ENCODE assay signal across 8 cellular contexts in the genomic region with DNA sequence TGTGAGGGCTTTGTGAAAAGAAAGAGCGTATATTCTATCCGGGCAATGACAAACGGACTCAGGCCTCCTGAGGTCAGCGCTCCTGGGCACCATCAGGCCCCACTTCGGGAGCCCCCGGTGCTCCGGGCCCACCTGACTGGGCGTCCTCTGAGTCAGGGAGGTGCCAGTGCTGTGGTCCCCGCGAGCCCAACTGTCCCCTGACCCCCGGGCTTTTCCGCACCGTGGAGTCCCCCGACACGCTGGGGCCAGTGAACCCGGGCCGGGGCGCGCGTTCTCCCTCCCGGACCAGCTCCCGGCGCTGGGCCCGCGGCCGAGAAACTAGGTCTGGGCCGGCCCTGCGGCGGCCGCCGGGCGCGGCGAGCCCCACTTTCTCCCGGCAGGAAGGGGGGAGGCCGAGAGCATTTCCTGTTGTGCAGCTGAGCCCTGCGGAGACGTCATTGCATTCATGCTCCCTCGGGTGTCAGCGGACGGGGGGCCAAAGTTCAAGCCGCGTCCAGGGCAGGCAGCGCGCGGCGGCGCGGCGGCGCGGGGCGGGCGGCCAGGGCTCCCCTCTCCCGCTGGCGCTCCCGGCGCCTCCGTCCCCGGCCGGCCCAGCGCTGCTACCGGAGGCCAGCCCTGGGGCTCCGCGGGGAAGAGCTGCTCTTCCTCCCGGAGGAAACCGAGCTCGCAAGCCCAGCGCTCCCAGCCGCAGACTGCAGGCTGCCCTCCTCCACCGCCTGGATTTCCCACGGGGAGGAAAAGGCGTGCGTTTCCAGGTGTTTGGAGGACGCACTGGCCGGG.
A peak's percentile ranks its signal among the peaks of the same experiment; 100 is the strongest.
DNase-seq lines count a peak whose midpoint lies in the region; ATAC-seq and TF ChIP-seq lines count a peak whose summit lies in the region.

No MANE protein-coding gene starts in this region.

- TF ChIP-seq POLR2A in GM18505 (IDR thresholded peaks at IDR 0.05; ENCODE audit: borderline replicate concordance, extremely low read depth, insufficient read depth, insufficient read length): peak; percentile 74

- POLR2A ChIA-PET in HEK293T (lab: Yijun Ruan, JAX): interaction anchor here (0.6 kb wide), 1 partner anchor 43 kb away, joined by 3 read pairs; no protein-coding TSS in a partner anchor

- CTCF ChIA-PET in HEK293T (lab: Yijun Ruan, JAX): no interaction called here

- no peaks in the 10 kb centered on the region for H3K9me3 Mint-ChIP-seq in effector memory CD8-positive, alpha-beta T cell

- no peaks in the 10 kb centered on the region for H3K27me3 Mint-ChIP-seq in effector memory CD8-positive, alpha-beta T cell

- peak overlapping the region; percentile 91 to 93 for H3K4me3 Mint-ChIP-seq in effector memory CD8-positive, alpha-beta T cell

- peaks cover 24% of the 10 kb centered on the region for H3K36me3 Mint-ChIP-seq in effector memory CD8-positive, alpha-beta T cell (ENCODE audit: insufficient read depth)

- peak; percentile 61 for DNase-seq in HEK293T (ENCODE audit: extremely low spot score)
- DNase-seq in NCI-H1105 (lab: John Stamatoyannopoulos, UW): peak; percentile 32
- DNase-seq in activated CD8-positive, alpha-beta memory T cell treated with anti-CD3 and anti-CD28 coated beads for 48 hours (ENCODE audit: low read depth in 2 of 3, low spot score in 2 of 3): peak in 2 of 3 experiments; percentile 26 to 45
- peak; percentile 77 to 79 (median 79) for DNase-seq in effector memory CD8-positive, alpha-beta T cell
- peak; percentile 87 for DNase-seq in medulla oblongata (ENCODE audit: extremely low spot score)
- peak; percentile 42 to 57 for DNase-seq in stimulated activated CD8-positive, alpha-beta memory T cell treated with anti-CD3 and anti-CD28 coated beads, Interleukin-2, amount 100 ng/mL, for 1 hour (ENCODE audit: low read depth in 2 of 2)
- no peak for DNase-seq in GM19240 (ENCODE audit: insufficient read length, low spot score)

- H3K4me1 Mint-ChIP-seq in effector memory CD8-positive, alpha-beta T cell (ENCODE audit: low read depth in 2 of 2): peaks cover 30 to 52% of the 10 kb centered on the region in 2 donors

- peak overlapping the region; percentile 99 to 100 for H3K27ac Mint-ChIP-seq in effector memory CD8-positive, alpha-beta T cell

- ATAC-seq in GM18505 (IDR thresholded peaks at IDR 0.05; ENCODE audit: unreplicated experiment): peak; percentile 92
- peak; percentile 85 for ATAC-seq in effector memory CD8-positive, alpha-beta T cell (replicated peaks)

TF ChIP-seq in HEK293T, 16 proteins besides CTCF, POLR2A, EP300 and RAD21:
- TF ChIP-seq TARDBP (IDR thresholded peaks at IDR 0.05) (no peak), SUZ12 (IDR thresholded peaks at IDR 0.05) (no peak), ZNF384 (IDR thresholded peaks at IDR 0.05) (no peak)
